In genomic region chr10:72899545-72899944, GRCh38 we compare ENCODE assay signal across 39 cellular contexts. TPM values are rescaled to one million over a fixed set of nuclear protein-coding genes. Genes with fewer than 3 reads are reported as not detected.
"Had no signal": no experiment of that assay in that cellular context is flagged by ENCODE, and none has a peak within 500 bp of the region (broad histone marks: within the 10 kb centered on the region; RNA-seq: fewer than 3 reads in every experiment).

No MANE protein-coding gene starts in this region.

- H3K27me3 ChIP-seq: adrenal gland, ascending aorta, body of pancreas, brain microvascular endothelial cell, breast epithelium, cardiac muscle cell had no signal

- H3K27ac ChIP-seq: adrenal gland, ascending aorta, body of pancreas, brain microvascular endothelial cell, breast epithelium, cardiac muscle cell had no signal

- ATAC-seq: activated naive CD4-positive, alpha-beta T cell treated with anti-CD3 and anti-CD28 coated beads, Interleukin-2, amount 50 U/mL, for 72 hours; activated naive CD8-positive, alpha-beta T cell treated with anti-CD3 and anti-CD28 coated beads, Interleukin-2, amount 50 U/mL, for 24 hours; activated T-cell treated with anti-CD3 and anti-CD28 coated beads, Interleukin-2, amount 50 U/mL, for 4 hours; activated T-cell treated with anti-CD3 and anti-CD28 coated beads, Interleukin-2, amount 50 U/mL, for 72 hours; activated T-helper 17 cell treated with anti-CD3 and anti-CD28 coated beads, Interleukin-2, amount 50 U/mL, for 72 hours; body of pancreas had no signal

- FAIRE-seq: astrocyte, bronchial epithelial cell had no signal

- H3K4me3 ChIP-seq: adrenal gland, ascending aorta, body of pancreas, breast epithelium, cardiac muscle cell had no signal

- H3K9me3 ChIP-seq: adrenal gland, ascending aorta, body of pancreas, breast epithelium had no signal

- H3K4me1 ChIP-seq: adrenal gland, ascending aorta, body of pancreas, breast epithelium had no signal

- H3K36me3 ChIP-seq: adrenal gland, ascending aorta, brain microvascular endothelial cell, breast epithelium, cardiac muscle cell had no signal

- DNase-seq: activated effector memory CD4-positive, alpha-beta T cell treated with anti-CD3 and anti-CD28 coated beads, Interleukin-2, amount 50 U/mL, for 16 hours; activated effector memory CD4-positive, alpha-beta T cell treated with Interleukin-2 at 50 U/mL for 16 hours; activated gamma-delta T cell; activated gamma-delta T cell treated with Interleukin-2 at 50 U/mL for 16 hours; activated naive CD4-positive, alpha-beta T cell; activated naive CD4-positive, alpha-beta T cell treated with anti-CD3 and anti-CD28 coated beads for 36 hours; activated naive CD4-positive, alpha-beta T cell treated with anti-CD3 and anti-CD28 coated beads, Interleukin-2, amount 10 ng/mL, durations not matched to agents 7 days and 5 days; activated naive CD4-positive, alpha-beta T cell treated with anti-CD3 and anti-CD28 coated beads, Interleukin-2, amount 50 U/mL, for 16 hours; activated naive CD4-positive, alpha-beta T cell treated with Interleukin-2 at 50 U/mL for 16 hours; activated naive CD8-positive, alpha-beta T cell treated with anti-CD3 and anti-CD28 coated beads for 36 hours; activated naive CD8-positive, alpha-beta T cell treated with anti-CD3 and anti-CD28 coated beads, Interleukin-2, amount 10 ng/mL, durations not matched to agents 7 days and 5 days; activated naive CD8-positive, alpha-beta T cell treated with anti-CD3 and anti-CD28 coated beads, Interleukin-2, amount 50 U/mL, for 24 hours; activated T-cell treated with anti-CD3 and anti-CD28 coated beads, Interleukin-2, amount 50 U/mL, for 24 hours; activated T-cell treated with anti-CD3 and anti-CD28 coated beads, Interleukin-2, amount 50 U/mL, for 4 hours; activated T-cell treated with anti-CD3 and anti-CD28 coated beads, Interleukin-2, amount 50 U/mL, for 48 hours; activated T-cell treated with anti-CD3 and anti-CD28 coated beads, Interleukin-2, amount 50 U/mL, for 72 hours; adrenal gland; amniotic stem cell; amygdala; anterior cingulate cortex; aorta; body of pancreas; brain microvascular endothelial cell; caudate nucleus; central memory CD4-positive, alpha-beta T cell; cerebellar nuclear complex had no signal

RNA-seq across cellular contexts. Expression of gene OIT3, which starts 6.0 kb away (rescaled TPM):
- total RNA-seq: activated naive CD4-positive, alpha-beta T cell treated with anti-CD3 and anti-CD28 coated beads for 36 hours; activated naive CD4-positive, alpha-beta T cell treated with anti-CD3 and anti-CD28 coated beads, Interleukin-2, amount 50 U/mL, for 72 hours; activated naive CD8-positive, alpha-beta T cell treated with anti-CD3 and anti-CD28 coated beads for 36 hours; activated naive CD8-positive, alpha-beta T cell treated with anti-CD3 and anti-CD28 coated beads, Interleukin-2, amount 10 ng/mL, durations not matched to agents 7 days and 5 days; activated T-cell treated with anti-CD3 and anti-CD28 coated beads, Interleukin-2, amount 50 U/mL, for 4 hours; activated T-cell treated with anti-CD3 and anti-CD28 coated beads, Interleukin-2, amount 50 U/mL, for 72 hours; activated T-helper 1 cell treated with anti-CD3 and anti-CD28 coated beads, Interleukin-12 subunit alpha, Interleukin-12 subunit beta, Interleukin-2, Interleukin-4 antibody, amounts not matched to agents 30 ng/mL and 10 ng/mL and 1 ng/mL, durations not matched to agents 14 hours and 24 hours and 36 hours; activated T-helper 17 cell treated with anti-CD3 and anti-CD28 coated beads, Interleukin-2, amount 50 U/mL, for 72 hours; activated T-helper 2 cell treated with anti-CD3 and anti-CD28 coated beads, Interferon-gamma antibody, Interleukin-2, Interleukin-4, amounts not matched to agents 10 μg/mL and 5 μg/mL and 100 μg/mL, durations not matched to agents 14 hours and 24 hours and 36 hours; ascending aorta; body of pancreas; bronchial epithelial cell had no signal
- polyA plus RNA-seq: adipose tissue, aorta had no signal

RNA-seq across cellular contexts. Expression of gene PLA2G12B, which starts 55.1 kb away (rescaled TPM):
- total RNA-seq: activated naive CD4-positive, alpha-beta T cell treated with anti-CD3 and anti-CD28 coated beads for 36 hours; activated naive CD4-positive, alpha-beta T cell treated with anti-CD3 and anti-CD28 coated beads, Interleukin-2, amount 50 U/mL, for 72 hours; activated naive CD8-positive, alpha-beta T cell treated with anti-CD3 and anti-CD28 coated beads for 36 hours; activated naive CD8-positive, alpha-beta T cell treated with anti-CD3 and anti-CD28 coated beads, Interleukin-2, amount 10 ng/mL, durations not matched to agents 7 days and 5 days; activated T-cell treated with anti-CD3 and anti-CD28 coated beads, Interleukin-2, amount 50 U/mL, for 4 hours; activated T-cell treated with anti-CD3 and anti-CD28 coated beads, Interleukin-2, amount 50 U/mL, for 72 hours; activated T-helper 1 cell treated with anti-CD3 and anti-CD28 coated beads, Interleukin-12 subunit alpha, Interleukin-12 subunit beta, Interleukin-2, Interleukin-4 antibody, amounts not matched to agents 30 ng/mL and 10 ng/mL and 1 ng/mL, durations not matched to agents 14 hours and 24 hours and 36 hours; activated T-helper 17 cell treated with anti-CD3 and anti-CD28 coated beads, Interleukin-2, amount 50 U/mL, for 72 hours; activated T-helper 2 cell treated with anti-CD3 and anti-CD28 coated beads, Interferon-gamma antibody, Interleukin-2, Interleukin-4, amounts not matched to agents 10 μg/mL and 5 μg/mL and 100 μg/mL, durations not matched to agents 14 hours and 24 hours and 36 hours; adrenal gland; aorta; ascending aorta; astrocyte; body of pancreas; breast epithelium; bronchial epithelial cell; cardiac muscle cell; cardiac septum; cerebellum; chondrocyte had no signal
- polyA plus RNA-seq: adipose tissue, adrenal gland, cardiac muscle cell had no signal
